Comparison of ENCODE assay signal across 9 cellular contexts in genomic region chr18:22450766-22451165, GRCh38. TPM values are rescaled to one million over a fixed set of nuclear protein-coding genes. Genes with fewer than 3 reads are reported as not detected.
"Had no signal": no experiment of that assay in that cellular context is flagged by ENCODE, and none has a peak within 500 bp of the region (broad histone marks: within the 10 kb centered on the region; RNA-seq: fewer than 3 reads in every experiment).

No MANE protein-coding gene starts in this region.

RNA-seq across cellular contexts. Expression of gene CTAGE1, which starts 33.1 kb away (rescaled TPM):
- total RNA-seq: OCI-LY7, PC-3, PC-9, Peyer's patch, Right ventricle myocardium inferior, Right ventricle myocardium superior, SJCRH30, SK-MEL-5, T-cell had no signal
